In genomic region chr3:186361246-186361611, GRCh38 we compare ENCODE assay signal across 10 cellular contexts. TPM values are rescaled to one million over a fixed set of nuclear protein-coding genes. Genes with fewer than 3 reads are reported as not detected.
A peak's percentile ranks its signal among the peaks of the same experiment; 100 is the strongest.
DNase-seq lines count a peak whose midpoint lies in the region; ATAC-seq and TF ChIP-seq lines count a peak whose summit lies in the region.
"Had no signal": no experiment of that assay in that cellular context is flagged by ENCODE, and none has a peak within 500 bp of the region (broad histone marks: within the 10 kb centered on the region; RNA-seq: fewer than 3 reads in every experiment).

No MANE protein-coding gene starts in this region.

- H3K27ac ChIP-seq in transverse colon = peak overlapping the region; percentile 17 to 57 (median 38)
- H3K27ac ChIP-seq: RWPE1 had no signal

- TF ChIP-seq CTCF in transverse colon (IDR thresholded peaks at IDR 0.05) (peak in 1 of 5 experiments; percentile 2), GM10248 (IDR thresholded peaks at IDR 0.05; ENCODE audit: control extremely low read depth, extremely low read depth, low read depth, missing control alignments) (no peak)

- H3K9me3 Mint-ChIP-seq in activated T-cell treated with anti-CD3 and anti-CD28 coated beads, Interleukin-2, amount 50 U/mL, for 24 hours = no peaks in the 10 kb centered on the region
- no peaks in the 10 kb centered on the region for H3K9me3 Mint-ChIP-seq in activated T-cell treated with anti-CD3 and anti-CD28 coated beads, Interleukin-2, amount 50 U/mL, for 4 hours
- H3K9me3 Mint-ChIP-seq: activated T-helper 2 cell treated with anti-CD3 and anti-CD28 coated beads, Interferon-gamma antibody, Interleukin-2, Interleukin-4, amounts not matched to agents 10 μg/mL and 5 μg/mL and 100 μg/mL, durations not matched to agents 14 hours and 24 hours and 36 hours had no signal

- DNase-seq in activated T-cell treated with anti-CD3 and anti-CD28 coated beads, Interleukin-2, amount 50 U/mL, for 24 hours = no peak
- no peak for DNase-seq in activated T-cell treated with anti-CD3 and anti-CD28 coated beads, Interleukin-2, amount 50 U/mL, for 4 hours
- DNase-seq in cerebellar cortex (ENCODE audit: low spot score) (peak; percentile 37), transverse colon (no peak), amniotic stem cell (lab: John Stamatoyannopoulos, UW) (no peak), foreskin melanocyte (no peak), GM10248 (ENCODE audit: extremely low spot score) (no peak)

- peaks cover 9% of the 10 kb centered on the region for H3K4me1 Mint-ChIP-seq in activated T-cell treated with anti-CD3 and anti-CD28 coated beads, Interleukin-2, amount 50 U/mL, for 24 hours (ENCODE audit: low read depth)
- H3K4me1 Mint-ChIP-seq in activated T-cell treated with anti-CD3 and anti-CD28 coated beads, Interleukin-2, amount 50 U/mL, for 4 hours (ENCODE audit: low read depth) = peaks cover 7% of the 10 kb centered on the region

- H3K27me3 ChIP-seq in mononuclear cell (ENCODE audit: insufficient read depth, low read length) (peaks cover 6% of the 10 kb centered on the region), transverse colon (peaks cover 40% of the 10 kb centered on the region)

- intact Hi-C loops in transverse colon (cut with DNase I; ENCODE audit: low total_unique reads) = loop anchor here (5.0 kb wide), 1 partner anchor 46 kb away; no protein-coding TSS in a partner anchor

- H3K9me3 ChIP-seq in mononuclear cell (ENCODE audit: low read depth, low read length) (no peaks in the 10 kb centered on the region), transverse colon (no peaks in the 10 kb centered on the region)

- H3K4me3 Mint-ChIP-seq in activated T-cell treated with anti-CD3 and anti-CD28 coated beads, Interleukin-2, amount 50 U/mL, for 24 hours = peak overlapping the region; percentile 59
- no peak overlapping the region for H3K4me3 Mint-ChIP-seq in activated T-cell treated with anti-CD3 and anti-CD28 coated beads, Interleukin-2, amount 50 U/mL, for 4 hours

- no peak for TF ChIP-seq EP300 in transverse colon (IDR thresholded peaks at IDR 0.05; ENCODE audit: low read depth)

- 9% methylated on average over 19 of the region's 19 CpGs; no CpG with 5 or more reads in 1 of the 2 donors for WGBS in transverse colon (ENCODE audit: low coverage in 1 of 2), 2 donors

- no peak for ATAC-seq in activated T-cell treated with anti-CD3 and anti-CD28 coated beads, Interleukin-2, amount 50 U/mL, for 4 hours

- H3K36me3 ChIP-seq in transverse colon = no peaks in the 10 kb centered on the region

- peaks cover 70% of the 10 kb centered on the region for H3K4me1 ChIP-seq in mononuclear cell (ENCODE audit: insufficient read depth, low read length)
- peaks cover 0 to 26% (median 7%) of the 10 kb centered on the region in 4 donors for H3K4me1 ChIP-seq in transverse colon

- no peak overlapping the region for H3K27ac Mint-ChIP-seq in activated T-cell treated with anti-CD3 and anti-CD28 coated beads, Interleukin-2, amount 50 U/mL, for 24 hours
- H3K27ac Mint-ChIP-seq: activated T-helper 2 cell treated with anti-CD3 and anti-CD28 coated beads, Interferon-gamma antibody, Interleukin-2, Interleukin-4, amounts not matched to agents 10 μg/mL and 5 μg/mL and 100 μg/mL, durations not matched to agents 14 hours and 24 hours and 36 hours had no signal

- TF ChIP-seq POLR2A in transverse colon (IDR thresholded peaks at IDR 0.05) = no peak

- H3K36me3 Mint-ChIP-seq in activated T-cell treated with anti-CD3 and anti-CD28 coated beads, Interleukin-2, amount 50 U/mL, for 24 hours (ENCODE audit: low read depth) = no peaks in the 10 kb centered on the region
- H3K36me3 Mint-ChIP-seq in activated T-cell treated with anti-CD3 and anti-CD28 coated beads, Interleukin-2, amount 50 U/mL, for 4 hours (ENCODE audit: insufficient read depth) = no peaks in the 10 kb centered on the region

- POLR2A ChIA-PET in GM10248 (lab: Yijun Ruan, JAX) = no interaction called here

- CTCF ChIA-PET in GM10248 (lab: Yijun Ruan, JAX) = interaction anchor here (1.0 kb wide), 1 partner anchor 179 kb away, joined by 4 read pairs; no protein-coding TSS in a partner anchor

- in situ Hi-C loops in transverse colon (cut with MboI; ENCODE audit: low pct_ligation_motif_present in 1 of 4, low pct_unique_long_range_greater_than_20kb in 1 of 4, low sequenced_read_pairs in 3 of 4) = no loop called here

- H3K27me3 Mint-ChIP-seq in activated T-cell treated with anti-CD3 and anti-CD28 coated beads, Interleukin-2, amount 50 U/mL, for 24 hours = peaks cover 78% of the 10 kb centered on the region
- peaks cover 49% of the 10 kb centered on the region for H3K27me3 Mint-ChIP-seq in activated T-cell treated with anti-CD3 and anti-CD28 coated beads, Interleukin-2, amount 50 U/mL, for 4 hours (ENCODE audit: low read depth)

- H3K4me3 ChIP-seq in mononuclear cell (ENCODE audit: low read length) = peak overlapping the region; percentile 54
- H3K4me3 ChIP-seq in transverse colon = peak overlapping the region; percentile 28 to 50 (median 39)

RNA-seq across cellular contexts. Expression of gene DGKG, which starts 0.8 kb away (rescaled TPM):
- total RNA-seq in activated T-cell treated with anti-CD3 and anti-CD28 coated beads, Interleukin-2, amount 50 U/mL, for 4 hours = 1 to 10 TPM in 1 of 3 donors, under 1 TPM in 2; 0.27 to 1.2 (median 0.40) TPM
- total RNA-seq in mononuclear cell (2.5 TPM), transverse colon (1 to 10 TPM in 3 of 4 donors, under 1 TPM in 1; 1.00 to 2.9 (median 1.8) TPM)
